1 cellular context compared by ENCODE assay signal in the genomic region with DNA sequence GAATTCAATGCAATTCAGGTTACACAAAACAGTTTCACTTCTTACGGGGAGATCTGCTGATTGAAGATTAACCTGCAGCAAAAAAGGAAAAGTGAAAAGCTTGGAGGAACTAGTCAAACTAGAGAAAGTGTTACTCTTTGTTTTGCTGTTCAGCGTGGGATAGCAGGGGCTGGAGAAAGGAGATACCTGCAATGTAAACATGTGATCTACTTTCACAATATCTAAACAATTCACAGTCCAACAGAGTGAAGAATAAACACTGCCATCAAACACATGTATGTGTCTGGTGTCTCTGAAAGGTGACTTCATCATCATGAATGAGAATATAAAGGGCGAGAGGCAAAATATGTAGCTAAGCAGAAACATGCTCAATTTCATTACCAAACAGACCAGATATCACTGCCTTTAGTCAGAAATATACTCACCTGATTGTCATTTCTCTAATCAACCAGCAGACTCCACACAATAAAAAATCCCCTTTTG.
A peak's percentile ranks its signal among the peaks of the same experiment; 100 is the strongest.
TF ChIP-seq lines count a peak whose summit lies in the region.

No MANE protein-coding gene starts in this region.

TF ChIP-seq in HepG2, 621 proteins besides CTCF, POLR2A, EP300 and RAD21 (continued from another document and continues in another):
- TF ChIP-seq, protein P1, sequence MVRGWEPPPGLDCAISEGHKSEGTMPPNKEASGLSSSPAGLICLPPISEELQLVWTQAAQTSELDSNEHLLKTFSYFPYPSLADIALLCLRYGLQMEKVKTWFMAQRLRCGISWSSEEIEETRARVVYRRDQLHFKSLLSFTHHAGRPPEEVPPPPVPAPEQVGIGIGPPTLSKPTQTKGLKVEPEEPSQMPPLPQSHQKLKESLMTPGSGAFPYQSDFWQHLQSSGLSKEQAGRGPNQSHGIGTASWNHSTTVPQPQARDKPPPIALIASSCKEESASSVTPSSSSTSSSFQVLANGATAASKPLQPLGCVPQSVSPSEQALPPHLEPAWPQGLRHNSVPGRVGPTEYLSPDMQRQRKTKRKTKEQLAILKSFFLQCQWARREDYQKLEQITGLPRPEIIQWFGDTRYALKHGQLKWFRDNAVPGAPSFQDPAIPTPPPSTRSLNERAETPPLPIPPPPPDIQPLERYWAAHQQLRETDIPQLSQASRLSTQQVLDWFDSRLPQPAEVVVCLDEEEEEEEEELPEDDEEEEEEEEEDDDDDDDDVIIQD (CRISPR knock-in tag; IDR thresholded peaks at IDR 0.05; ENCODE audit: low read depth), result peak; percentile 31; the same call in 1 of the 2 replicates
- TF ChIP-seq ZNF460 (CRISPR knock-in tag; IDR thresholded peaks at IDR 0.05; ENCODE audit: borderline replicate concordance) (no peak), PPARG (CRISPR knock-in tag; conservative IDR thresholded peaks at IDR 0.05) (peak; percentile 54; the same call in 1 of the 2 replicates), ZNF251 (CRISPR knock-in tag; IDR thresholded peaks at IDR 0.05) (no peak), ZNF670 (CRISPR knock-in tag; IDR thresholded peaks at IDR 0.05; ENCODE audit: borderline replicate concordance) (0 out of 2 replicates have a peak, but pooled peaks have one; percentile 60), CEBPB (IDR thresholded peaks at IDR 0.05; ENCODE audit: borderline replicate concordance, low read depth, low read length) (peak; percentile 83), ZNF430 (CRISPR knock-in tag; IDR thresholded peaks at IDR 0.05) (no peak), SALL1 (CRISPR knock-in tag; IDR thresholded peaks at IDR 0.05) (peak; percentile 36; the same call in 1 of the 2 replicates), FOXO1 (CRISPR knock-in tag; IDR thresholded peaks at IDR 0.05) (peak; percentile 78), ZNF296 (CRISPR knock-in tag; conservative IDR thresholded peaks at IDR 0.05) (no peak), KDM1A (CRISPR knock-in tag; IDR thresholded peaks at IDR 0.05) (no peak), RXRB (CRISPR knock-in tag; IDR thresholded peaks at IDR 0.05; ENCODE audit: borderline replicate concordance) (peak; percentile 50), GATAD2A (CRISPR knock-in tag; IDR thresholded peaks at IDR 0.05) (peak; percentile 96), REPIN1 (CRISPR knock-in tag; IDR thresholded peaks at IDR 0.05; ENCODE audit: borderline replicate concordance, low read depth) (no peak), NR2F6 (IDR thresholded peaks at IDR 0.05) (peak; percentile 23; the same call in 1 of the 2 replicates), NR2F6 (CRISPR knock-in tag; IDR thresholded peaks at IDR 0.05) (peak; percentile 45; the same call in 1 of the 2 replicates), CENPT (CRISPR knock-in tag; IDR thresholded peaks at IDR 0.05; ENCODE audit: low read depth) (no peak), ZNF547 (CRISPR knock-in tag; IDR thresholded peaks at IDR 0.05) (no peak), ZNF282 (IDR thresholded peaks at IDR 0.05; ENCODE audit: partially characterized antibody) (no peak), FOXP1 (IDR thresholded peaks at IDR 0.05) (peak; percentile 73; the same call in 1 of the 2 replicates), FOXP1 (CRISPR knock-in tag; IDR thresholded peaks at IDR 0.05) (peak; percentile 94), SIX1 (CRISPR knock-in tag; IDR thresholded peaks at IDR 0.05; ENCODE audit: borderline replicate concordance) (peak; percentile 87), HMG20A (CRISPR knock-in tag; IDR thresholded peaks at IDR 0.05; ENCODE audit: borderline replicate concordance) (peak; percentile 84; the same call in 1 of the 2 replicates), ZNF557 (CRISPR knock-in tag; IDR thresholded peaks at IDR 0.05) (no peak), FOXK1 (CRISPR knock-in tag; IDR thresholded peaks at IDR 0.05; ENCODE audit: borderline replicate concordance, low read depth) (peak; percentile 86), AGO2 (optimal IDR thresholded peaks at IDR 0.05; ENCODE audit: low read depth, low read length) (no peak), KDM6A (CRISPR knock-in tag; IDR thresholded peaks at IDR 0.05; ENCODE audit: low read depth) (peak; percentile 60; the same call in 1 of the 2 replicates), NCOA5 (CRISPR knock-in tag; IDR thresholded peaks at IDR 0.05) (no peak), RORA (CRISPR knock-in tag; IDR thresholded peaks at IDR 0.05) (no peak), HDAC1 (CRISPR knock-in tag; IDR thresholded peaks at IDR 0.05) (peak; percentile 46; the same call in 1 of the 2 replicates), MIER2 (CRISPR knock-in tag; IDR thresholded peaks at IDR 0.05) (0 out of 2 replicates have a peak, but pooled peaks have one; percentile 20), ZNF629 (CRISPR knock-in tag; conservative IDR thresholded peaks at IDR 0.05) (no peak), ELF3 (CRISPR knock-in tag; IDR thresholded peaks at IDR 0.05) (peak; percentile 59; the same call in 1 of the 2 replicates)
- TF ChIP-seq, protein P2, sequence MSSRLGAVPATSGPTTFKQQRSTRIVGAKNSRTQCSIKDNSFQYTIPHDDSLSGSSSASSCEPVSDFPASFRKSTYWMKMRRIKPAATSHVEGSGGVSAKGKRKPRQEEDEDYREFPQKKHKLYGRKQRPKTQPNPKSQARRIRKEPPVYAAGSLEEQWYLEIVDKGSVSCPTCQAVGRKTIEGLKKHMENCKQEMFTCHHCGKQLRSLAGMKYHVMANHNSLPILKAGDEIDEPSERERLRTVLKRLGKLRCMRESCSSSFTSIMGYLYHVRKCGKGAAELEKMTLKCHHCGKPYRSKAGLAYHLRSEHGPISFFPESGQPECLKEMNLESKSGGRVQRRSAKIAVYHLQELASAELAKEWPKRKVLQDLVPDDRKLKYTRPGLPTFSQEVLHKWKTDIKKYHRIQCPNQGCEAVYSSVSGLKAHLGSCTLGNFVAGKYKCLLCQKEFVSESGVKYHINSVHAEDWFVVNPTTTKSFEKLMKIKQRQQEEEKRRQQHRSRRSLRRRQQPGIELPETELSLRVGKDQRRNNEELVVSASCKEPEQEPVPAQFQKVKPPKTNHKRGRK (CRISPR knock-in tag; IDR thresholded peaks at IDR 0.05), result no peak
- TF ChIP-seq, protein P3, sequence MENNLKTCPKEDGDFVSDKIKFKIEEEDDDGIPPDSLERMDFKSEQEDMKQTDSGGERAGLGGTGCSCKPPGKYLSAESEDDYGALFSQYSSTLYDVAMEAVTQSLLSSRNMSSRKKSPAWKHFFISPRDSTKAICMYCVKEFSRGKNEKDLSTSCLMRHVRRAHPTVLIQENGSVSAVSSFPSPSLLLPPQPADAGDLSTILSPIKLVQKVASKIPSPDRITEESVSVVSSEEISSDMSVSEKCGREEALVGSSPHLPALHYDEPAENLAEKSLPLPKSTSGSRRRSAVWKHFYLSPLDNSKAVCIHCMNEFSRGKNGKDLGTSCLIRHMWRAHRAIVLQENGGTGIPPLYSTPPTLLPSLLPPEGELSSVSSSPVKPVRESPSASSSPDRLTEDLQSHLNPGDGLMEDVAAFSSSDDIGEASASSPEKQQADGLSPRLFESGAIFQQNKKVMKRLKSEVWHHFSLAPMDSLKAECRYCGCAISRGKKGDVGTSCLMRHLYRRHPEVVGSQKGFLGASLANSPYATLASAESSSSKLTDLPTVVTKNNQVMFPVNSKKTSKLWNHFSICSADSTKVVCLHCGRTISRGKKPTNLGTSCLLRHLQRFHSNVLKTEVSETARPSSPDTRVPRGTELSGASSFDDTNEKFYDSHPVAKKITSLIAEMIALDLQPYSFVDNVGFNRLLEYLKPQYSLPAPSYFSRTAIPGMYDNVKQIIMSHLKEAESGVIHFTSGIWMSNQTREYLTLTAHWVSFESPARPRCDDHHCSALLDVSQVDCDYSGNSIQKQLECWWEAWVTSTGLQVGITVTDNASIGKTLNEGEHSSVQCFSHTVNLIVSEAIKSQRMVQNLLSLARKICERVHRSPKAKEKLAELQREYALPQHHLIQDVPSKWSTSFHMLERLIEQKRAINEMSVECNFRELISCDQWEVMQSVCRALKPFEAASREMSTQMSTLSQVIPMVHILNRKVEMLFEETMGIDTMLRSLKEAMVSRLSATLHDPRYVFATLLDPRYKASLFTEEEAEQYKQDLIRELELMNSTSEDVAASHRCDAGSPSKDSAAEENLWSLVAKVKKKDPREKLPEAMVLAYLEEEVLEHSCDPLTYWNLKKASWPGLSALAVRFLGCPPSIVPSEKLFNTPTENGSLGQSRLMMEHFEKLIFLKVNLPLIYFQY (CRISPR knock-in tag; IDR thresholded peaks at IDR 0.05; ENCODE audit: borderline replicate concordance), result no peak
- TF ChIP-seq, protein P4, sequence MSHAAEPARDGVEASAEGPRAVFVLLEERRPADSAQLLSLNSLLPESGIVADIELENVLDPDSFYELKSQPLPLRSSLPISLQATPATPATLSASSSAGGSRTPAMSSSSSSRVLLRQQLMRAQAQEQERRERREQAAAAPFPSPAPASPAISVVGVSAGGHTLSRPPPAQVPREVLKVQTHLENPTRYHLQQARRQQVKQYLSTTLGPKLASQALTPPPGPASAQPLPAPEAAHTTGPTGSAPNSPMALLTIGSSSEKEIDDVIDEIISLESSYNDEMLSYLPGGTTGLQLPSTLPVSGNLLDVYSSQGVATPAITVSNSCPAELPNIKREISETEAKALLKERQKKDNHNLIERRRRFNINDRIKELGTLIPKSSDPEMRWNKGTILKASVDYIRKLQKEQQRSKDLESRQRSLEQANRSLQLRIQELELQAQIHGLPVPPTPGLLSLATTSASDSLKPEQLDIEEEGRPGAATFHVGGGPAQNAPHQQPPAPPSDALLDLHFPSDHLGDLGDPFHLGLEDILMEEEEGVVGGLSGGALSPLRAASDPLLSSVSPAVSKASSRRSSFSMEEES (CRISPR knock-in tag; IDR thresholded peaks at IDR 0.05), result peak; percentile 90
- TF ChIP-seq, protein P5, sequence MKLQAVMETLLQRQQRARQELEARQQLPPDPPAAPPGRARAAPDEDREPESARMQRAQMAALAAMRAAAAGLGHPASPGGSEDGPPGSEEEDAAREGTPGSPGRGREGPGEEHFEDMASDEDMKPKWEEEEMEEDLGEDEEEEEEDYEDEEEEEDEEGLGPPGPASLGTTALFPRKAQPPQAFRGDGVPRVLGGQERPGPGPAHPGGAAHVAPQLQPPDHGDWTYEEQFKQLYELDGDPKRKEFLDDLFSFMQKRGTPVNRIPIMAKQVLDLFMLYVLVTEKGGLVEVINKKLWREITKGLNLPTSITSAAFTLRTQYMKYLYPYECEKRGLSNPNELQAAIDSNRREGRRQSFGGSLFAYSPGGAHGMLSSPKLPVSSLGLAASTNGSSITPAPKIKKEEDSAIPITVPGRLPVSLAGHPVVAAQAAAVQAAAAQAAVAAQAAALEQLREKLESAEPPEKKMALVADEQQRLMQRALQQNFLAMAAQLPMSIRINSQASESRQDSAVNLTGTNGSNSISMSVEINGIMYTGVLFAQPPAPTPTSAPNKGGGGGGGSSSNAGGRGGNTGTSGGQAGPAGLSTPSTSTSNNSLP (IDR thresholded peaks at IDR 0.05; ENCODE audit: low read depth, low read length), result peak; percentile 87; the same call in 1 of the 2 replicates
- TF ChIP-seq, protein P6, sequence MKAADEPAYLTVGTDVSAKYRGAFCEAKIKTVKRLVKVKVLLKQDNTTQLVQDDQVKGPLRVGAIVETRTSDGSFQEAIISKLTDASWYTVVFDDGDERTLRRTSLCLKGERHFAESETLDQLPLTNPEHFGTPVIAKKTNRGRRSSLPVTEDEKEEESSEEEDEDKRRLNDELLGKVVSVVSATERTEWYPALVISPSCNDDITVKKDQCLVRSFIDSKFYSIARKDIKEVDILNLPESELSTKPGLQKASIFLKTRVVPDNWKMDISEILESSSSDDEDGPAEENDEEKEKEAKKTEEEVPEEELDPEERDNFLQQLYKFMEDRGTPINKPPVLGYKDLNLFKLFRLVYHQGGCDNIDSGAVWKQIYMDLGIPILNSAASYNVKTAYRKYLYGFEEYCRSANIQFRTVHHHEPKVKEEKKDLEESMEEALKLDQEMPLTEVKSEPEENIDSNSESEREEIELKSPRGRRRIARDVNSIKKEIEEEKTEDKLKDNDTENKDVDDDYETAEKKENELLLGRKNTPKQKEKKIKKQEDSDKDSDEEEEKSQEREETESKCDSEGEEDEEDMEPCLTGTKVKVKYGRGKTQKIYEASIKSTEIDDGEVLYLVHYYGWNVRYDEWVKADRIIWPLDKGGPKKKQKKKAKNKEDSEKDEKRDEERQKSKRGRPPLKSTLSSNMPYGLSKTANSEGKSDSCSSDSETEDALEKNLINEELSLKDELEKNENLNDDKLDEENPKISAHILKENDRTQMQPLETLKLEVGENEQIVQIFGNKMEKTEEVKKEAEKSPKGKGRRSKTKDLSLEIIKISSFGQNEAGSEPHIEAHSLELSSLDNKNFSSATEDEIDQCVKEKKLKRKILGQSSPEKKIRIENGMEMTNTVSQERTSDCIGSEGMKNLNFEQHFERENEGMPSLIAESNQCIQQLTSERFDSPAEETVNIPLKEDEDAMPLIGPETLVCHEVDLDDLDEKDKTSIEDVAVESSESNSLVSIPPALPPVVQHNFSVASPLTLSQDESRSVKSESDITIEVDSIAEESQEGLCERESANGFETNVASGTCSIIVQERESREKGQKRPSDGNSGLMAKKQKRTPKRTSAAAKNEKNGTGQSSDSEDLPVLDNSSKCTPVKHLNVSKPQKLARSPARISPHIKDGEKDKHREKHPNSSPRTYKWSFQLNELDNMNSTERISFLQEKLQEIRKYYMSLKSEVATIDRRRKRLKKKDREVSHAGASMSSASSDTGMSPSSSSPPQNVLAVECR (CRISPR knock-in tag; IDR thresholded peaks at IDR 0.05; ENCODE audit: borderline replicate concordance), result peak; percentile 44; the same call in 1 of the 2 replicates
- TF ChIP-seq, protein P7, sequence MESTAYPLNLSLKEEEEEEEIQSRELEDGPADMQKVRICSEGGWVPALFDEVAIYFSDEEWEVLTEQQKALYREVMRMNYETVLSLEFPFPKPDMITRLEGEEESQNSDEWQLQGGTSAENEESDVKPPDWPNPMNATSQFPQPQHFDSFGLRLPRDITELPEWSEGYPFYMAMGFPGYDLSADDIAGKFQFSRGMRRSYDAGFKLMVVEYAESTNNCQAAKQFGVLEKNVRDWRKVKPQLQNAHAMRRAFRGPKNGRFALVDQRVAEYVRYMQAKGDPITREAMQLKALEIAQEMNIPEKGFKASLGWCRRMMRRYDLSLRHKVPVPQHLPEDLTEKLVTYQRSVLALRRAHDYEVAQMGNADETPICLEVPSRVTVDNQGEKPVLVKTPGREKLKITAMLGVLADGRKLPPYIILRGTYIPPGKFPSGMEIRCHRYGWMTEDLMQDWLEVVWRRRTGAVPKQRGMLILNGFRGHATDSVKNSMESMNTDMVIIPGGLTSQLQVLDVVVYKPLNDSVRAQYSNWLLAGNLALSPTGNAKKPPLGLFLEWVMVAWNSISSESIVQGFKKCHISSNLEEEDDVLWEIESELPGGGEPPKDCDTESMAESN (CRISPR knock-in tag; conservative IDR thresholded peaks at IDR 0.05), result no peak
- TF ChIP-seq, protein P8, sequence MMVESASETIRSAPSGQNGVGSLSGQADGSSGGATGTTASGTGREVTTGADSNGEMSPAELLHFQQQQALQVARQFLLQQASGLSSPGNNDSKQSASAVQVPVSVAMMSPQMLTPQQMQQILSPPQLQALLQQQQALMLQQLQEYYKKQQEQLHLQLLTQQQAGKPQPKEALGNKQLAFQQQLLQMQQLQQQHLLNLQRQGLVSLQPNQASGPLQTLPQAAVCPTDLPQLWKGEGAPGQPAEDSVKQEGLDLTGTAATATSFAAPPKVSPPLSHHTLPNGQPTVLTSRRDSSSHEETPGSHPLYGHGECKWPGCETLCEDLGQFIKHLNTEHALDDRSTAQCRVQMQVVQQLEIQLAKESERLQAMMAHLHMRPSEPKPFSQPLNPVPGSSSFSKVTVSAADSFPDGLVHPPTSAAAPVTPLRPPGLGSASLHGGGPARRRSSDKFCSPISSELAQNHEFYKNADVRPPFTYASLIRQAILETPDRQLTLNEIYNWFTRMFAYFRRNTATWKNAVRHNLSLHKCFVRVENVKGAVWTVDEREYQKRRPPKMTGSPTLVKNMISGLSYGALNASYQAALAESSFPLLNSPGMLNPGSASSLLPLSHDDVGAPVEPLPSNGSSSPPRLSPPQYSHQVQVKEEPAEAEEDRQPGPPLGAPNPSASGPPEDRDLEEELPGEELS (CRISPR knock-in tag; IDR thresholded peaks at IDR 0.05), result peak; percentile 83
